Comparison of ENCODE assay signal across 24 cellular contexts in the genomic region with DNA sequence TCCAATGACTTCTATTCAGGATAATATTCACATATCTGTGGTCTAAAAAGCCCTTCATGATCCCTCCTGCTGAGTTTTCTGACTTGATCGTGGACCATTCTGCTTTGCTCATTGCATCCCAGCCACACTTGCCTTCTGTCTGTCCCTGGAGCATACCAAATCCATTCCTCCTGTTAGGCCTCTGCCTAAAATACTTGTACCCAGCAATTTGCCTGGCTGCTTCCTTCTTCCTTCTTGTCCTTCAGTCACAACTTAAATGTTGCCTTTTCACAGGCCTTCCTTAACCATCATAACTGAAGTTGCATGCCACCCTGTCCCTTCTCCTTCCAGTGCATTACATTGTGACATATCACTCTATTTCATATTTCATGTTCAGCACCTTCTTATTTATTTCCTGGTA. TPM values are rescaled to one million over a fixed set of nuclear protein-coding genes. Genes with fewer than 3 reads are reported as not detected.
DNase-seq lines count a peak whose midpoint lies in the region; ATAC-seq, FAIRE-seq and TF ChIP-seq lines count a peak whose summit lies in the region.
"Had no signal": no experiment of that assay in that cellular context is flagged by ENCODE, and none has a peak within 500 bp of the region (broad histone marks: within the 10 kb centered on the region; RNA-seq: fewer than 3 reads in every experiment).

No MANE protein-coding gene starts in this region.

- H3K9me3 ChIP-seq in CD4-positive, alpha-beta T cell (ENCODE audit: control insufficient read depth, low read length), result no peaks in the 10 kb centered on the region
- H3K9me3 ChIP-seq in OCI-LY7 (ENCODE audit: low read length) (no peaks in the 10 kb centered on the region), spleen (no peaks in the 10 kb centered on the region)

- intact Hi-C loops in CD4-positive, alpha-beta T cell (cut with DNase I, micrococcal nuclease), result no loop called here
- intact Hi-C loops in OCI-LY7 (cut with micrococcal nuclease; ENCODE audit: unreplicated experiment), result loop anchor here (10.0 kb wide), 1 partner anchor 286 kb away; no protein-coding TSS in a partner anchor
- intact Hi-C loops in spleen (cut with DNase I; ENCODE audit: low total_unique reads), result no loop called here

- H3K4me3 Mint-ChIP-seq in CD4-positive, alpha-beta T cell, result no peak overlapping the region
- H3K4me3 Mint-ChIP-seq: CD4-positive, alpha-beta memory T cell; GM23338; HFFc6; IgD-negative memory B cell had no signal

- no peak for ATAC-seq in CD4-positive, alpha-beta T cell (ENCODE audit: poor library complexity)
- no peak for ATAC-seq in GM21619 (IDR thresholded peaks at IDR 0.05; ENCODE audit: unreplicated experiment)
- no peak for ATAC-seq in HG02678 (IDR thresholded peaks at IDR 0.05; ENCODE audit: unreplicated experiment)
- ATAC-seq: GM12878, GM23338, HepG2 had no signal

- no peak for TF ChIP-seq CTCF in CD4-positive, alpha-beta T cell (IDR thresholded peaks at IDR 0.05)
- TF ChIP-seq CTCF in OCI-LY7 (conservative IDR thresholded peaks at IDR 0.05; ENCODE audit: low read length), result no peak
- TF ChIP-seq CTCF in spleen (IDR thresholded peaks at IDR 0.05 in 8 of 11, conservative IDR thresholded peaks at IDR 0.05 in 3 of 11), result no peak

- WGBS in spleen, 5 donors, result 83 to 100% (median 90%) methylated on average over 1 of the region's 1 CpG

- peaks cover 14% of the 10 kb centered on the region for H3K4me1 Mint-ChIP-seq in CD4-positive, alpha-beta T cell (ENCODE audit: low read depth)

- no peak for DNase-seq in CD4-positive, alpha-beta T cell
- DNase-seq in GM12891 (ENCODE audit: insufficient read length, low spot score) (no peak), OCI-LY7 (ENCODE audit: low spot score) (no peak), spleen (no peak), NCI-H2227 (lab: John Stamatoyannopoulos, UW; ENCODE audit: unreplicated experiment) (no peak)
- no peak for DNase-seq in activated CD4-positive, CD25-positive, alpha-beta regulatory T cell (lab: John Stamatoyannopoulos, UW)
- DNase-seq: Calu3, DMS79 treated with DMSO at 0.1 percent for 48 hours, EL, HCEC 1CT, HFFc6, KG1 had no signal

- H3K9me2 ChIP-seq in OCI-LY7 (ENCODE audit: insufficient read depth, low read length), result no peaks in the 10 kb centered on the region

- H3K27ac ChIP-seq in CD4-positive, alpha-beta T cell (ENCODE audit: low read depth, low read length), result peak overlapping the region; percentile 40
- no peak overlapping the region for H3K27ac ChIP-seq in OCI-LY7 (ENCODE audit: low read depth, low read length, poor library complexity, severe bottlenecking)
- peak overlapping the region in 5 of 8 donors; percentile 2 to 52 (median 22) for H3K27ac ChIP-seq in spleen
- H3K27ac ChIP-seq: C4-2B had no signal

- H4K20me1 ChIP-seq in OCI-LY7 (ENCODE audit: insufficient read depth, low read length), result no peaks in the 10 kb centered on the region

- H3K27me3 Mint-ChIP-seq in CD4-positive, alpha-beta T cell, result peaks cover 5% of the 10 kb centered on the region
- H3K27me3 Mint-ChIP-seq: IgD-negative memory B cell had no signal

- H3K36me3 Mint-ChIP-seq in CD4-positive, alpha-beta T cell (ENCODE audit: low read depth), result no peaks in the 10 kb centered on the region
- H3K36me3 Mint-ChIP-seq: CD4-positive, alpha-beta memory T cell; IgD-negative memory B cell had no signal

- peaks cover 10% of the 10 kb centered on the region for H3K27me3 ChIP-seq in CD4-positive, alpha-beta T cell (ENCODE audit: control insufficient read depth, insufficient read depth, low read length)
- H3K27me3 ChIP-seq in spleen (replicated peaks in 1 of 7), result peaks cover 0 to 37% (median 17%) of the 10 kb centered on the region in 7 donors

- H2AFZ ChIP-seq in OCI-LY7 (ENCODE audit: low read length), result no peak overlapping the region; the same call in 1 of the 2 replicates
- H2AFZ ChIP-seq: GM23338 had no signal

- H3K4me3 ChIP-seq in OCI-LY7 (ENCODE audit: low read depth, low read length, poor library complexity, severe bottlenecking) (no peak overlapping the region), spleen (peak overlapping the region in 1 of 8 donors; percentile 0)
- H3K4me3 ChIP-seq: GM12878, GM23338 had no signal

- H3K36me3 ChIP-seq in OCI-LY7 (ENCODE audit: insufficient read depth, low read length) (no peaks in the 10 kb centered on the region), spleen (no peaks in the 10 kb centered on the region)

- FAIRE-seq in GM12891 (lab: Jason Lieb, UNC), result peak; percentile 84
- FAIRE-seq: GM12878, H54, HepG2 had no signal

- BruUV-seq in OCI-LY7 (replicated peaks; lab: Mats Ljungman, UMichigan), result no TSS peak

- H3K79me2 ChIP-seq in OCI-LY7 (ENCODE audit: insufficient read depth, low read depth, low read length), result no peaks in the 10 kb centered on the region

- H3K4me1 ChIP-seq in OCI-LY7 (ENCODE audit: insufficient read depth, low read length, poor library complexity, severe bottlenecking) (peaks cover 51% of the 10 kb centered on the region), spleen (peaks cover 12 to 98% (median 20%) of the 10 kb centered on the region in 6 donors)

- no peak for TF ChIP-seq POLR2A in GM12891 (IDR thresholded peaks at IDR 0.05; ENCODE audit: low read depth, low read length)
- no peak for TF ChIP-seq POLR2A in spleen (IDR thresholded peaks at IDR 0.05)

- peak overlapping the region; percentile 18 for H3K4me2 ChIP-seq in OCI-LY7 (ENCODE audit: low read length)
- H3K4me2 ChIP-seq: GM23338 had no signal

- no peaks in the 10 kb centered on the region for H3K9me3 Mint-ChIP-seq in CD4-positive, alpha-beta T cell
- H3K9me3 Mint-ChIP-seq: CD4-positive, alpha-beta memory T cell; GM23338; HFFc6; IgD-negative memory B cell had no signal

- no peak overlapping the region for H3K27ac Mint-ChIP-seq in CD4-positive, alpha-beta T cell
- H3K27ac Mint-ChIP-seq: CD4-positive, alpha-beta memory T cell; GM23338; HFFc6; IgD-negative memory B cell had no signal

- CTCF ChIA-PET in CD4-positive, alpha-beta T cell (lab: Charles Lee), result no interaction called here
- CTCF ChIA-PET in OCI-LY7 (lab: Charles Lee; ENCODE audit: unreplicated experiment), result no interaction called here

- POLR2A ChIA-PET in CD4-positive, alpha-beta T cell (lab: Charles Lee), result no interaction called here
- POLR2A ChIA-PET in OCI-LY7 (lab: Charles Lee), result interaction anchor here (0.6 kb wide), 1 partner anchor 286 kb away, joined by 3 read pairs; no protein-coding TSS in a partner anchor

TF ChIP-seq in GM12891, 5 proteins besides CTCF, POLR2A, EP300 and RAD21:
- TF ChIP-seq POLR2AphosphoS5 (IDR thresholded peaks at IDR 0.05; ENCODE audit: low read depth, low read length), result no peak
- no peak for TF ChIP-seq PAX5 (IDR thresholded peaks at IDR 0.05; ENCODE audit: insufficient read depth, low read length, severe bottlenecking)
- TF ChIP-seq POU2F2 (IDR thresholded peaks at IDR 0.05; ENCODE audit: low read depth, low read length), result no peak
- no peak for TF ChIP-seq SPI1 (IDR thresholded peaks at IDR 0.05; ENCODE audit: low read depth, low read length)
- TF ChIP-seq TAF1 (IDR thresholded peaks at IDR 0.05; ENCODE audit: low read depth, low read length), result no peak

RNA-seq across cellular contexts. Expression of gene CR2, which starts 4.3 kb away (rescaled TPM):
- total RNA-seq in CD4-positive, alpha-beta T cell, result 1 to 10 TPM; 1.2 TPM
- 45.8 TPM for polyA plus RNA-seq in GM12891 (2012; ENCODE audit: low read depth, missing spikeins)
- 3.7 and 4.4 TPM in 2 replicates for total RNA-seq in OCI-LY7 (2014; rRNA removed; shearing (Covaris generic))
- 11.7 and 13.5 TPM in 2 replicates for total RNA-seq in OCI-LY7 (2022)
- 100 to 1,000 TPM in 6 of 7 donors, 10 to 100 TPM in 1; 87.2 to 174 (median 111) TPM for total RNA-seq in spleen
- 100 to 1,000 TPM; 190 to 284 (median 254) TPM for polyA plus RNA-seq in spleen
- total RNA-seq: A172, G401, HepG2, HFFc6 had no signal
- polyA plus RNA-seq: BJ, HepG2 had no signal

RNA-seq across cellular contexts. Expression of gene CR1, which starts 37.5 kb away (rescaled TPM):
- 1 to 10 TPM; 2.8 to 3.1 TPM for total RNA-seq in CD4-positive, alpha-beta T cell
- polyA plus RNA-seq in GM12891 (2012; ENCODE audit: low read depth, missing spikeins), result 3.6 TPM
- not detected in 2 replicates for total RNA-seq in OCI-LY7 (2014; rRNA removed; shearing (Covaris generic))
- total RNA-seq in OCI-LY7 (2022), result not detected in 2 replicates
- 100 to 1,000 TPM; 126 to 290 (median 182) TPM for total RNA-seq in spleen
- polyA plus RNA-seq in spleen, result 10 to 100 TPM; 30.5 to 36.0 (median 32.5) TPM
- total RNA-seq: A172, Calu3, G401, HepG2, HFFc6 had no signal
- polyA plus RNA-seq: BJ, HepG2 had no signal

Comparison
In these comparisons a context has a peak if more than half of its experiments do, and no peak if none do; other contexts are left out.
1. RNA of gene CR2, which starts 4.3 kb away (total RNA-seq): 87.2 to 174 TPM in spleen; 3.7 to 13.5 TPM in OCI-LY7 and 1.2 TPM in CD4-positive, alpha-beta T cell; every median in the first group is over 4 times any median in the second.
2. RNA of gene CR1, which starts 37.5 kb away (total RNA-seq): 126 to 290 TPM in spleen; 2.8 to 3.1 TPM in CD4-positive, alpha-beta T cell and not detected in OCI-LY7; every median in the first group is over 10 times any median in the second.